Comparison of ENCODE assay signal across 21 cellular contexts in genomic region chr16:54366005-54366634, GRCh38.
"Had no signal": no experiment of that assay in that cellular context is flagged by ENCODE, and none has a peak within 500 bp of the region (broad histone marks: within the 10 kb centered on the region; RNA-seq: fewer than 3 reads in every experiment).

No MANE protein-coding gene starts in this region.

- ATAC-seq: K562 had no signal

- H3K4me3 ChIP-seq: K562, SJSA1, SK-N-MC had no signal

- H3K9me3 ChIP-seq: SJSA1 had no signal

- H3K27me3 ChIP-seq: SJSA1 had no signal

- H3K4me2 ChIP-seq: KMS-11 had no signal

- H3K27ac ChIP-seq: KMS-11, SJSA1, SK-N-MC had no signal

- H3K36me3 ChIP-seq: SJSA1 had no signal

- DNase-seq: Kasumi-1, MM.1S, NCI-H1092 treated with DMSO at 0.1 percent for 48 hours, NCI-H1436 treated with DMSO at 0.1 percent for 48 hours, NCI-H1694, NCI-H187 treated with DMSO at 0.1 percent for 48 hours, NCI-H2029 treated with DMSO at 0.1 percent for 48 hours, NCI-H2171, NCI-H226, NCI-H446, NCI-H510A, NCI-H524 treated with DMSO at 0.1 percent for 48 hours, NCI-H69, NCI-H774, Right ventricle myocardium superior, RPMI8226, SIG-M5 had no signal

- H3K4me1 ChIP-seq: SJSA1 had no signal

- H3K9ac ChIP-seq: KMS-11 had no signal
